ENCODE assay signal across 1 cellular context in genomic region chr22:35561796-35562526, GRCh38.
TF ChIP-seq lines count a peak whose summit lies in the region.

No MANE protein-coding gene starts in this region.

TF ChIP-seq in H1, 55 proteins besides CTCF, POLR2A, EP300 and RAD21:
- TF ChIP-seq HDAC2 (IDR thresholded peaks at IDR 0.05; ENCODE audit: borderline replicate concordance in 1 of 2, low read depth in 2 of 2, low read length in 2 of 2) (no peak), JUN (IDR thresholded peaks at IDR 0.05; ENCODE audit: low read depth, low read length) (peak; percentile 59; the same call in 1 of the 2 replicates), TCF12 (IDR thresholded peaks at IDR 0.05; ENCODE audit: low read depth, low read length) (no peak), SAP30 (IDR thresholded peaks at IDR 0.05; ENCODE audit: insufficient read depth, insufficient replicate concordance, low read length) (no peak), NRF1 (IDR thresholded peaks at IDR 0.05; ENCODE audit: low read depth, low read length) (no peak), YY1 (IDR thresholded peaks at IDR 0.05; ENCODE audit: low read depth, low read length) (no peak), GTF2F1 (IDR thresholded peaks at IDR 0.05; ENCODE audit: borderline replicate concordance, low read depth, low read length) (no peak), CTBP2 (IDR thresholded peaks at IDR 0.05; ENCODE audit: borderline replicate concordance, insufficient read depth, insufficient read length, low read length) (no peak), RFX5 (IDR thresholded peaks at IDR 0.05; ENCODE audit: borderline replicate concordance, low read depth, low read length) (no peak), POU5F1 (IDR thresholded peaks at IDR 0.05; ENCODE audit: low read depth, low read length) (no peak), KDM1A (IDR thresholded peaks at IDR 0.05; ENCODE audit: borderline replicate concordance, low read length) (no peak), SP2 (IDR thresholded peaks at IDR 0.05; ENCODE audit: low read length) (no peak), FOSL1 (IDR thresholded peaks at IDR 0.05; ENCODE audit: insufficient read depth, low read depth, low read length) (no peak), SP4 (IDR thresholded peaks at IDR 0.05; ENCODE audit: low read length) (no peak), EGR1 (IDR thresholded peaks at IDR 0.05; ENCODE audit: borderline replicate concordance, low read depth, low read length) (peak; percentile 75; the same call in 1 of the 2 replicates), BCL11A (IDR thresholded peaks at IDR 0.05; ENCODE audit: low read depth in 2 of 2, low read length in 2 of 2) (no peak), CBX5 (IDR thresholded peaks at IDR 0.05; ENCODE audit: low read depth, low read length) (no peak), USF2 (IDR thresholded peaks at IDR 0.05; ENCODE audit: low read length) (no peak), CBX8 (IDR thresholded peaks at IDR 0.05; ENCODE audit: borderline replicate concordance, low read depth, low read length) (no peak), MAX (IDR thresholded peaks at IDR 0.05) (peak; percentile 29; the same call in 1 of the 2 replicates), POLR2AphosphoS5 (IDR thresholded peaks at IDR 0.05; ENCODE audit: low read depth, low read length) (no peak), BRCA1 (IDR thresholded peaks at IDR 0.05; ENCODE audit: low read depth, low read length) (no peak), SRF (IDR thresholded peaks at IDR 0.05; ENCODE audit: low read depth, low read length) (no peak), SIN3A (conservative IDR thresholded peaks at IDR 0.05 in 1 of 2, IDR thresholded peaks at IDR 0.05 in 1 of 2; ENCODE audit: low read depth in 1 of 2, low read length in 2 of 2) (no peak), KDM5A (IDR thresholded peaks at IDR 0.05; ENCODE audit: low read length) (no peak), SUZ12 (IDR thresholded peaks at IDR 0.05; ENCODE audit: low read length) (no peak), NANOG (IDR thresholded peaks at IDR 0.05; ENCODE audit: insufficient read depth, low read depth, low read length, poor library complexity, severe bottlenecking) (peak; percentile 50), ASH2L (IDR thresholded peaks at IDR 0.05; ENCODE audit: low read length) (no peak), EZH2 (IDR thresholded peaks at IDR 0.05; ENCODE audit: low read depth, low read length, severe bottlenecking) (no peak), SP1 (IDR thresholded peaks at IDR 0.05; ENCODE audit: low read depth, low read length) (no peak), E2F6 (IDR thresholded peaks at IDR 0.05) (no peak), TEAD4 (IDR thresholded peaks at IDR 0.05; ENCODE audit: low read depth, low read length) (peak; percentile 36; the same call in 1 of the 2 replicates), SIRT6 (IDR thresholded peaks at IDR 0.05; ENCODE audit: low read length) (no peak), JUND (IDR thresholded peaks at IDR 0.05; ENCODE audit: low read length) (peak; percentile 92)
- TF ChIP-seq, protein P1, sequence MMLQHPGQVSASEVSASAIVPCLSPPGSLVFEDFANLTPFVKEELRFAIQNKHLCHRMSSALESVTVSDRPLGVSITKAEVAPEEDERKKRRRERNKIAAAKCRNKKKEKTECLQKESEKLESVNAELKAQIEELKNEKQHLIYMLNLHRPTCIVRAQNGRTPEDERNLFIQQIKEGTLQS (IDR thresholded peaks at IDR 0.05; ENCODE audit: insufficient read depth, low read depth, low read length) = 0 out of 2 replicates have a peak, but pooled peaks have one; percentile 23
- TF ChIP-seq, protein P2, sequence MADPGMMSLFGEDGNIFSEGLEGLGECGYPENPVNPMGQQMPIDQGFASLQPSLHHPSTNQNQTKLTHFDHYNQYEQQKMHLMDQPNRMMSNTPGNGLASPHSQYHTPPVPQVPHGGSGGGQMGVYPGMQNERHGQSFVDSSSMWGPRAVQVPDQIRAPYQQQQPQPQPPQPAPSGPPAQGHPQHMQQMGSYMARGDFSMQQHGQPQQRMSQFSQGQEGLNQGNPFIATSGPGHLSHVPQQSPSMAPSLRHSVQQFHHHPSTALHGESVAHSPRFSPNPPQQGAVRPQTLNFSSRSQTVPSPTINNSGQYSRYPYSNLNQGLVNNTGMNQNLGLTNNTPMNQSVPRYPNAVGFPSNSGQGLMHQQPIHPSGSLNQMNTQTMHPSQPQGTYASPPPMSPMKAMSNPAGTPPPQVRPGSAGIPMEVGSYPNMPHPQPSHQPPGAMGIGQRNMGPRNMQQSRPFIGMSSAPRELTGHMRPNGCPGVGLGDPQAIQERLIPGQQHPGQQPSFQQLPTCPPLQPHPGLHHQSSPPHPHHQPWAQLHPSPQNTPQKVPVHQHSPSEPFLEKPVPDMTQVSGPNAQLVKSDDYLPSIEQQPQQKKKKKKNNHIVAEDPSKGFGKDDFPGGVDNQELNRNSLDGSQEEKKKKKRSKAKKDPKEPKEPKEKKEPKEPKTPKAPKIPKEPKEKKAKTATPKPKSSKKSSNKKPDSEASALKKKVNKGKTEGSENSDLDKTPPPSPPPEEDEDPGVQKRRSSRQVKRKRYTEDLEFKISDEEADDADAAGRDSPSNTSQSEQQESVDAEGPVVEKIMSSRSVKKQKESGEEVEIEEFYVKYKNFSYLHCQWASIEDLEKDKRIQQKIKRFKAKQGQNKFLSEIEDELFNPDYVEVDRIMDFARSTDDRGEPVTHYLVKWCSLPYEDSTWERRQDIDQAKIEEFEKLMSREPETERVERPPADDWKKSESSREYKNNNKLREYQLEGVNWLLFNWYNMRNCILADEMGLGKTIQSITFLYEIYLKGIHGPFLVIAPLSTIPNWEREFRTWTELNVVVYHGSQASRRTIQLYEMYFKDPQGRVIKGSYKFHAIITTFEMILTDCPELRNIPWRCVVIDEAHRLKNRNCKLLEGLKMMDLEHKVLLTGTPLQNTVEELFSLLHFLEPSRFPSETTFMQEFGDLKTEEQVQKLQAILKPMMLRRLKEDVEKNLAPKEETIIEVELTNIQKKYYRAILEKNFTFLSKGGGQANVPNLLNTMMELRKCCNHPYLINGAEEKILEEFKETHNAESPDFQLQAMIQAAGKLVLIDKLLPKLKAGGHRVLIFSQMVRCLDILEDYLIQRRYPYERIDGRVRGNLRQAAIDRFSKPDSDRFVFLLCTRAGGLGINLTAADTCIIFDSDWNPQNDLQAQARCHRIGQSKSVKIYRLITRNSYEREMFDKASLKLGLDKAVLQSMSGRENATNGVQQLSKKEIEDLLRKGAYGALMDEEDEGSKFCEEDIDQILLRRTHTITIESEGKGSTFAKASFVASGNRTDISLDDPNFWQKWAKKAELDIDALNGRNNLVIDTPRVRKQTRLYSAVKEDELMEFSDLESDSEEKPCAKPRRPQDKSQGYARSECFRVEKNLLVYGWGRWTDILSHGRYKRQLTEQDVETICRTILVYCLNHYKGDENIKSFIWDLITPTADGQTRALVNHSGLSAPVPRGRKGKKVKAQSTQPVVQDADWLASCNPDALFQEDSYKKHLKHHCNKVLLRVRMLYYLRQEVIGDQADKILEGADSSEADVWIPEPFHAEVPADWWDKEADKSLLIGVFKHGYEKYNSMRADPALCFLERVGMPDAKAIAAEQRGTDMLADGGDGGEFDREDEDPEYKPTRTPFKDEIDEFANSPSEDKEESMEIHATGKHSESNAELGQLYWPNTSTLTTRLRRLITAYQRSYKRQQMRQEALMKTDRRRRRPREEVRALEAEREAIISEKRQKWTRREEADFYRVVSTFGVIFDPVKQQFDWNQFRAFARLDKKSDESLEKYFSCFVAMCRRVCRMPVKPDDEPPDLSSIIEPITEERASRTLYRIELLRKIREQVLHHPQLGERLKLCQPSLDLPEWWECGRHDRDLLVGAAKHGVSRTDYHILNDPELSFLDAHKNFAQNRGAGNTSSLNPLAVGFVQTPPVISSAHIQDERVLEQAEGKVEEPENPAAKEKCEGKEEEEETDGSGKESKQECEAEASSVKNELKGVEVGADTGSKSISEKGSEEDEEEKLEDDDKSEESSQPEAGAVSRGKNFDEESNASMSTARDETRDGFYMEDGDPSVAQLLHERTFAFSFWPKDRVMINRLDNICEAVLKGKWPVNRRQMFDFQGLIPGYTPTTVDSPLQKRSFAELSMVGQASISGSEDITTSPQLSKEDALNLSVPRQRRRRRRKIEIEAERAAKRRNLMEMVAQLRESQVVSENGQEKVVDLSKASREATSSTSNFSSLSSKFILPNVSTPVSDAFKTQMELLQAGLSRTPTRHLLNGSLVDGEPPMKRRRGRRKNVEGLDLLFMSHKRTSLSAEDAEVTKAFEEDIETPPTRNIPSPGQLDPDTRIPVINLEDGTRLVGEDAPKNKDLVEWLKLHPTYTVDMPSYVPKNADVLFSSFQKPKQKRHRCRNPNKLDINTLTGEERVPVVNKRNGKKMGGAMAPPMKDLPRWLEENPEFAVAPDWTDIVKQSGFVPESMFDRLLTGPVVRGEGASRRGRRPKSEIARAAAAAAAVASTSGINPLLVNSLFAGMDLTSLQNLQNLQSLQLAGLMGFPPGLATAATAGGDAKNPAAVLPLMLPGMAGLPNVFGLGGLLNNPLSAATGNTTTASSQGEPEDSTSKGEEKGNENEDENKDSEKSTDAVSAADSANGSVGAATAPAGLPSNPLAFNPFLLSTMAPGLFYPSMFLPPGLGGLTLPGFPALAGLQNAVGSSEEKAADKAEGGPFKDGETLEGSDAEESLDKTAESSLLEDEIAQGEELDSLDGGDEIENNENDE (IDR thresholded peaks at IDR 0.05; ENCODE audit: insufficient replicate concordance, low read length) = no peak
